27 cellular contexts compared by ENCODE assay signal in the genomic region with DNA sequence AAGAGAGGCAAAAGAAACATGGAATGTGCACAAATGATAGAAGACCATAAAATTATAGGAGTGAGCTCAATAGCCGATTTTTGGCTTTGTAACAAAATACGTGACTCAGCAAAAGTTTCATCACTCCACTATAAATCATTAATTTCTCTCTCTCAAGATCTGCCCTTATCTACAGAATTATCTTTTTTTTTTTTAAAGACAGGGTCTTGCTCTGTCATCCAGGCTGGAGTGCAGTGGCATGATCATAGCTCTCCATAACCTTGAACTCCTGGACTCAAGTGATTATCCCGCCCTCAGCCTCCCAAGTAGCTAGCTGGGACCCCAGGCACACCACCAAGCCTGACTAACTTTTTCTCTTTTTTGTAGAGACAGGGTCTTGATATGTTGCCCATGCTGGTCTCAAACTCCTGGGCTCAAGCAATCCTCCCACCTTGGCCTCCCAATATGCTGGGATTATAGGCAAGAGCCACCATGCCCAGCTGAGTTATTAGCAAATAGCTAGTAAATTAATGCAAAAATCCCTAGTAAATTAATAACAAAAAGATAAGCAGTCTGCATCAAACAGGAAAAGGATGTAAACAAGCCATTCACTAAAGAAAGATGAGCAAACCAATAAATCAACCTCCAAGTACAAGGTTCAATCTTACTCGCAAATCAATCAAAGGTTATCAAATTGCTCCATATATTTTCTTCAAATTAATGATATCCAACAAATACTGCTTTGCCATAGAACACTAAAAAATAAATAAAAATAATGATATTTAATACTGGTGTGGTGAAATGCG.
DNase-seq lines count a peak whose midpoint lies in the region; ATAC-seq, FAIRE-seq and TF ChIP-seq lines count a peak whose summit lies in the region.
"Had no signal": no experiment of that assay in that cellular context is flagged by ENCODE, and none has a peak within 500 bp of the region (broad histone marks: within the 10 kb centered on the region; RNA-seq: fewer than 3 reads in every experiment).

No MANE protein-coding gene starts in this region.

- intact Hi-C loops in adrenal gland (cut with DNase I) = no loop called here

- DNase-seq in EL (peak; percentile 53), adrenal gland (peak in 6 of 7 donors; percentile 43 to 69 (median 66)), glomerular visceral epithelial cell (ENCODE audit: extremely low spot score) (peak; percentile 32), small intestine (peak; percentile 45), T-helper 9 cell (no peak)
- DNase-seq in stimulated activated CD4-positive, alpha-beta T cell treated with anti-CD3 and anti-CD28 coated beads, Interleukin-1b, Interleukin-23, amount 100 ng/mL, for 48 hours = no peak
- DNase-seq: activated CD4-positive, alpha-beta memory T cell treated with anti-CD3 and anti-CD28 coated beads, Interleukin-2, amount 10 ng/mL, durations not matched to agents 7 days and 5 days; activated CD4-positive, alpha-beta T cell treated with anti-CD3 and anti-CD28 coated beads for 1 hour; activated naive CD4-positive, alpha-beta T cell treated with anti-CD3 and anti-CD28 coated beads, Interleukin-2, amount 10 ng/mL, durations not matched to agents 7 days and 5 days; amniotic stem cell; COR-L47; DND-41; head of caudate nucleus; islet precursor cell; Kasumi-1; lower lobe of right lung; naive thymus-derived CD8-positive, alpha-beta T cell; NCI-H1694; NCI-H446; NCI-H82; sigmoid colon; stimulated activated CD4-positive, alpha-beta T cell treated with anti-CD3 and anti-CD28 coated beads, Interleukin-4, amount 100 ng/mL, for 4 hours had no signal

- H3K27ac ChIP-seq in adrenal gland (peak overlapping the region; percentile 29 to 62 (median 52)), small intestine (ENCODE audit: low read depth in 1 of 2, low read length in 1 of 2) (no peak overlapping the region)
- H3K27ac ChIP-seq: BLaER1 treated with 17β-estradiol and CSF1 and Interleukin-3, amounts not matched to agents 10 nM and 100 nM; HL-60; lower lobe of right lung; sigmoid colon; tibial nerve had no signal

- no peaks in the 10 kb centered on the region for H3K27me3 ChIP-seq in adrenal gland
- H3K27me3 ChIP-seq in small intestine (ENCODE audit: control insufficient read depth in 2 of 2, insufficient read depth in 2 of 2, low read length in 2 of 2) = no peaks in the 10 kb centered on the region
- H3K27me3 ChIP-seq: BLaER1 treated with 17β-estradiol and CSF1 and Interleukin-3, amounts not matched to agents 10 nM and 100 nM; sigmoid colon; tibial nerve had no signal

- no peak for FAIRE-seq in small intestine (lab: Jason Lieb, UNC)

- TF ChIP-seq POLR2A in adrenal gland (IDR thresholded peaks at IDR 0.05) = no peak

- H3K4me3 ChIP-seq in adrenal gland (no peak overlapping the region), small intestine (ENCODE audit: low read depth in 1 of 2, low read length in 2 of 2) (no peak overlapping the region)
- H3K4me3 ChIP-seq: BLaER1 treated with 17β-estradiol and CSF1 and Interleukin-3, amounts not matched to agents 10 nM and 100 nM; lower lobe of right lung; sigmoid colon; tibial nerve had no signal

- H3K9me3 ChIP-seq in adrenal gland (replicated peaks in 1 of 3) = no peaks in the 10 kb centered on the region
- no peaks in the 10 kb centered on the region for H3K9me3 ChIP-seq in small intestine (ENCODE audit: control insufficient read depth, low read depth)
- H3K9me3 ChIP-seq: lower lobe of right lung, sigmoid colon, tibial nerve had no signal

- 47 to 58% (median 52%) methylated on average over 5 of the region's 5 CpGs for WGBS in adrenal gland, 4 donors
- WGBS in small intestine, 3 donors = 54 to 75% (median 73%) methylated on average over 5 of the region's 5 CpGs

- H3K36me3 ChIP-seq in adrenal gland (replicated peaks in 1 of 2) (no peaks in the 10 kb centered on the region), small intestine (ENCODE audit: control insufficient read depth in 2 of 2, insufficient read depth in 2 of 2, low read length in 2 of 2) (no peaks in the 10 kb centered on the region)

- ATAC-seq in HG03521 (IDR thresholded peaks at IDR 0.05; ENCODE audit: unreplicated experiment) = no peak
- ATAC-seq: activated T-helper 17 cell treated with anti-CD3 and anti-CD28 coated beads, Interleukin-2, amount 50 U/mL, for 72 hours; lower lobe of right lung; naive thymus-derived CD8-positive, alpha-beta T cell had no signal

- peaks cover 7 to 11% of the 10 kb centered on the region in 2 donors for H3K4me1 ChIP-seq in adrenal gland (replicated peaks in 1 of 2)
- peaks cover 0 to 1% of the 10 kb centered on the region in 2 donors for H3K4me1 ChIP-seq in small intestine (ENCODE audit: control insufficient read depth in 2 of 2, insufficient read depth in 1 of 2, low read depth in 1 of 2, low read length in 1 of 2)
- H3K4me1 ChIP-seq: lower lobe of right lung, sigmoid colon, tibial nerve had no signal

- TF ChIP-seq CTCF in adrenal gland (IDR thresholded peaks at IDR 0.05) = no peak

Comparison
In these comparisons a context has a peak if more than half of its experiments do, and no peak if none do; other contexts are left out.
1. DNase-seq: peak in EL (single experiment), adrenal gland (6 of 7), glomerular visceral epithelial cell (single experiment) and small intestine (single experiment); none in T-helper 9 cell (single experiment) and stimulated activated CD4-positive, alpha-beta T cell treated with anti-CD3 and anti-CD28 coated beads, Interleukin-1b, Interleukin-23, amount 100 ng/mL, for 48 hours (single experiment).
2. H3K27ac ChIP-seq: peak in adrenal gland (5 of 5); none in small intestine (0 of 2).